In the genomic region with DNA sequence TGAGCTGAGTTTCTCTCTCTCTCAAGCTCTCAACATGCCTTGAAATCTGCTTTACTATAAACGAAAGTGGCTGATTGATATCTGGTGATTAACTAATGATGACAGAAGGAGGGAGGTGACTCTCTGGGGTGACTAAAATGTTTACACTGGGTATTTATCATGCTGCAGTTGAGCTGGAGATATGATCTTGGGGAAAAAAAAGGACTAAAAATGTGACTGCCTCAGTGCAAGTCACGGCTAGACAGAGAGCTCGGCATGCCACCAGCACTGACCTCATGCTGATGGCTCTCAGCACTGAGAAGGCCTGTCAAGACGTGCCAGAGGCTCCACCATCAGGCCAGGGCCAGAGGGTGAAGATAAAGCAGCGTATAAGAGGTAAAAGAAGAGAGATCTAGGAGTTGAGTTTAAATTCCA, we compare ENCODE assay signal across 1 cellular context.
TF ChIP-seq lines count a peak whose summit lies in the region.

No MANE protein-coding gene starts in this region.

TF ChIP-seq in HEK293, 187 proteins besides CTCF, POLR2A, EP300 and RAD21 (continued from another document and continues in another):
- TF ChIP-seq ZNF837 (tag by site-specific recombination; IDR thresholded peaks at IDR 0.05) (no peak), KLF10 (tag by site-specific recombination; IDR thresholded peaks at IDR 0.05) (peak; percentile 61; the same call in 1 of the 2 replicates), SP3 (tag by site-specific recombination; IDR thresholded peaks at IDR 0.05) (no peak), ZBTB7A (tag by site-specific recombination; IDR thresholded peaks at IDR 0.05; ENCODE audit: low read depth) (no peak), ZNF501 (tag by site-specific recombination; IDR thresholded peaks at IDR 0.05) (peak; percentile 38; the same call in 1 of the 2 replicates), ZNF654 (tag by site-specific recombination; IDR thresholded peaks at IDR 0.05; ENCODE audit: low read depth) (peak; percentile 47), ZNF140 (tag by site-specific recombination; IDR thresholded peaks at IDR 0.05) (no peak), ZNF600 (tag by site-specific recombination; IDR thresholded peaks at IDR 0.05) (peak; percentile 44; the same call in 1 of the 2 replicates), KLF1 (tag by site-specific recombination; IDR thresholded peaks at IDR 0.05) (peak; percentile 72), KLF9 (tag by site-specific recombination; IDR thresholded peaks at IDR 0.05; ENCODE audit: low read depth) (no peak), REPIN1 (tag by site-specific recombination; IDR thresholded peaks at IDR 0.05; ENCODE audit: low read depth) (no peak), ZNF433 (tag by site-specific recombination; IDR thresholded peaks at IDR 0.05; ENCODE audit: low read depth) (no peak), ZNF701 (tag by site-specific recombination; IDR thresholded peaks at IDR 0.05) (no peak), ZFHX2 (tag by site-specific recombination; conservative IDR thresholded peaks at IDR 0.05) (no peak), ZNF416 (tag by site-specific recombination; IDR thresholded peaks at IDR 0.05) (no peak), TRIM28 (IDR thresholded peaks at IDR 0.05; ENCODE audit: borderline replicate concordance, low read length) (peak; percentile 77), ZNF324 (tag by site-specific recombination; IDR thresholded peaks at IDR 0.05) (peak; percentile 76), ZNF785 (tag by site-specific recombination; IDR thresholded peaks at IDR 0.05) (no peak), ZNF202 (tag by site-specific recombination; IDR thresholded peaks at IDR 0.05; ENCODE audit: borderline replicate concordance) (no peak), ZNF514 (tag by site-specific recombination; IDR thresholded peaks at IDR 0.05) (no peak), ZNF146 (tag by site-specific recombination; IDR thresholded peaks at IDR 0.05) (no peak), ZNF792 (tag by site-specific recombination; IDR thresholded peaks at IDR 0.05) (0 out of 2 replicates have a peak, but pooled peaks have one; percentile 49), ZNF747 (tag by site-specific recombination; IDR thresholded peaks at IDR 0.05) (no peak), BCL11B (tag by site-specific recombination; IDR thresholded peaks at IDR 0.05; ENCODE audit: low read depth) (no peak), ZNF707 (tag by site-specific recombination; IDR thresholded peaks at IDR 0.05) (no peak), FEZF1 (tag by site-specific recombination; IDR thresholded peaks at IDR 0.05) (peak; percentile 87), ZNF843 (tag by site-specific recombination; IDR thresholded peaks at IDR 0.05) (peak; percentile 93), GLIS2 (tag by site-specific recombination; IDR thresholded peaks at IDR 0.05) (no peak), ZNF19 (tag by site-specific recombination; IDR thresholded peaks at IDR 0.05; ENCODE audit: low read depth) (no peak), HOXD13 (CRISPR knock-in tag; IDR thresholded peaks at IDR 0.05; ENCODE audit: borderline replicate concordance) (no peak), ZNF768 (tag by site-specific recombination; IDR thresholded peaks at IDR 0.05) (no peak), ZNF426 (tag by site-specific recombination; IDR thresholded peaks at IDR 0.05) (no peak)
- TF ChIP-seq, protein P1, sequence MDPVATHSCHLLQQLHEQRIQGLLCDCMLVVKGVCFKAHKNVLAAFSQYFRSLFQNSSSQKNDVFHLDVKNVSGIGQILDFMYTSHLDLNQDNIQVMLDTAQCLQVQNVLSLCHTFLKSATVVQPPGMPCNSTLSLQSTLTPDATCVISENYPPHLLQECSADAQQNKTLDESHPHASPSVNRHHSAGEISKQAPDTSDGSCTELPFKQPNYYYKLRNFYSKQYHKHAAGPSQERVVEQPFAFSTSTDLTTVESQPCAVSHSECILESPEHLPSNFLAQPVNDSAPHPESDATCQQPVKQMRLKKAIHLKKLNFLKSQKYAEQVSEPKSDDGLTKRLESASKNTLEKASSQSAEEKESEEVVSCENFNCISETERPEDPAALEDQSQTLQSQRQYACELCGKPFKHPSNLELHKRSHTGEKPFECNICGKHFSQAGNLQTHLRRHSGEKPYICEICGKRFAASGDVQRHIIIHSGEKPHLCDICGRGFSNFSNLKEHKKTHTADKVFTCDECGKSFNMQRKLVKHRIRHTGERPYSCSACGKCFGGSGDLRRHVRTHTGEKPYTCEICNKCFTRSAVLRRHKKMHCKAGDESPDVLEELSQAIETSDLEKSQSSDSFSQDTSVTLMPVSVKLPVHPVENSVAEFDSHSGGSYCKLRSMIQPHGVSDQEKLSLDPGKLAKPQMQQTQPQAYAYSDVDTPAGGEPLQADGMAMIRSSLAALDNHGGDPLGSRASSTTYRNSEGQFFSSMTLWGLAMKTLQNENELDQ (tag by site-specific recombination; IDR thresholded peaks at IDR 0.05; ENCODE audit: low read depth) = no peak
- TF ChIP-seq, protein P2, sequence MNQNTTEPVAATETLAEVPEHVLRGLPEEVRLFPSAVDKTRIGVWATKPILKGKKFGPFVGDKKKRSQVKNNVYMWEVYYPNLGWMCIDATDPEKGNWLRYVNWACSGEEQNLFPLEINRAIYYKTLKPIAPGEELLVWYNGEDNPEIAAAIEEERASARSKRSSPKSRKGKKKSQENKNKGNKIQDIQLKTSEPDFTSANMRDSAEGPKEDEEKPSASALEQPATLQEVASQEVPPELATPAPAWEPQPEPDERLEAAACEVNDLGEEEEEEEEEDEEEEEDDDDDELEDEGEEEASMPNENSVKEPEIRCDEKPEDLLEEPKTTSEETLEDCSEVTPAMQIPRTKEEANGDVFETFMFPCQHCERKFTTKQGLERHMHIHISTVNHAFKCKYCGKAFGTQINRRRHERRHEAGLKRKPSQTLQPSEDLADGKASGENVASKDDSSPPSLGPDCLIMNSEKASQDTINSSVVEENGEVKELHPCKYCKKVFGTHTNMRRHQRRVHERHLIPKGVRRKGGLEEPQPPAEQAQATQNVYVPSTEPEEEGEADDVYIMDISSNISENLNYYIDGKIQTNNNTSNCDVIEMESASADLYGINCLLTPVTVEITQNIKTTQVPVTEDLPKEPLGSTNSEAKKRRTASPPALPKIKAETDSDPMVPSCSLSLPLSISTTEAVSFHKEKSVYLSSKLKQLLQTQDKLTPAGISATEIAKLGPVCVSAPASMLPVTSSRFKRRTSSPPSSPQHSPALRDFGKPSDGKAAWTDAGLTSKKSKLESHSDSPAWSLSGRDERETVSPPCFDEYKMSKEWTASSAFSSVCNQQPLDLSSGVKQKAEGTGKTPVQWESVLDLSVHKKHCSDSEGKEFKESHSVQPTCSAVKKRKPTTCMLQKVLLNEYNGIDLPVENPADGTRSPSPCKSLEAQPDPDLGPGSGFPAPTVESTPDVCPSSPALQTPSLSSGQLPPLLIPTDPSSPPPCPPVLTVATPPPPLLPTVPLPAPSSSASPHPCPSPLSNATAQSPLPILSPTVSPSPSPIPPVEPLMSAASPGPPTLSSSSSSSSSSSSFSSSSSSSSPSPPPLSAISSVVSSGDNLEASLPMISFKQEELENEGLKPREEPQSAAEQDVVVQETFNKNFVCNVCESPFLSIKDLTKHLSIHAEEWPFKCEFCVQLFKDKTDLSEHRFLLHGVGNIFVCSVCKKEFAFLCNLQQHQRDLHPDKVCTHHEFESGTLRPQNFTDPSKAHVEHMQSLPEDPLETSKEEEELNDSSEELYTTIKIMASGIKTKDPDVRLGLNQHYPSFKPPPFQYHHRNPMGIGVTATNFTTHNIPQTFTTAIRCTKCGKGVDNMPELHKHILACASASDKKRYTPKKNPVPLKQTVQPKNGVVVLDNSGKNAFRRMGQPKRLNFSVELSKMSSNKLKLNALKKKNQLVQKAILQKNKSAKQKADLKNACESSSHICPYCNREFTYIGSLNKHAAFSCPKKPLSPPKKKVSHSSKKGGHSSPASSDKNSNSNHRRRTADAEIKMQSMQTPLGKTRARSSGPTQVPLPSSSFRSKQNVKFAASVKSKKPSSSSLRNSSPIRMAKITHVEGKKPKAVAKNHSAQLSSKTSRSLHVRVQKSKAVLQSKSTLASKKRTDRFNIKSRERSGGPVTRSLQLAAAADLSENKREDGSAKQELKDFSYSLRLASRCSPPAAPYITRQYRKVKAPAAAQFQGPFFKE (tag by site-specific recombination; IDR thresholded peaks at IDR 0.05; ENCODE audit: borderline replicate concordance) = no peak
- TF ChIP-seq, protein P3, sequence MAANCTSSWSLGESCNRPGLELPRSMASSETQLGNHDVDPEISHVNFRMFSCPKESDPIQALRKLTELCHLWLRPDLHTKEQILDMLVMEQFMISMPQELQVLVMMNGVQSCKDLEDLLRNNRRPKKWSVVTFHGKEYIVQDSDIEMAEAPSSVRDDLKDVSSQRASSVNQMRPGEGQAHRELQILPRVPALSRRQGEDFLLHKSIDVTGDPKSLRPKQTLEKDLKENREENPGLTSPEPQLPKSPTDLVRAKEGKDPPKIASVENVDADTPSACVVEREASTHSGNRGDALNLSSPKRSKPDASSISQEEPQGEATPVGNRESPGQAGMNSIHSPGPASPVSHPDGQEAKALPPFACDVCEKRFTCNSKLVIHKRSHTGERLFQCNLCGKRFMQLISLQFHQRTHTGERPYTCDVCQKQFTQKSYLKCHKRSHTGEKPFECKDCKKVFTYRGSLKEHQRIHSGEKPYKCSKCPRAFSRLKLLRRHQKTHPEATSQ (tag by site-specific recombination; IDR thresholded peaks at IDR 0.05) = no peak
- TF ChIP-seq, protein P4, sequence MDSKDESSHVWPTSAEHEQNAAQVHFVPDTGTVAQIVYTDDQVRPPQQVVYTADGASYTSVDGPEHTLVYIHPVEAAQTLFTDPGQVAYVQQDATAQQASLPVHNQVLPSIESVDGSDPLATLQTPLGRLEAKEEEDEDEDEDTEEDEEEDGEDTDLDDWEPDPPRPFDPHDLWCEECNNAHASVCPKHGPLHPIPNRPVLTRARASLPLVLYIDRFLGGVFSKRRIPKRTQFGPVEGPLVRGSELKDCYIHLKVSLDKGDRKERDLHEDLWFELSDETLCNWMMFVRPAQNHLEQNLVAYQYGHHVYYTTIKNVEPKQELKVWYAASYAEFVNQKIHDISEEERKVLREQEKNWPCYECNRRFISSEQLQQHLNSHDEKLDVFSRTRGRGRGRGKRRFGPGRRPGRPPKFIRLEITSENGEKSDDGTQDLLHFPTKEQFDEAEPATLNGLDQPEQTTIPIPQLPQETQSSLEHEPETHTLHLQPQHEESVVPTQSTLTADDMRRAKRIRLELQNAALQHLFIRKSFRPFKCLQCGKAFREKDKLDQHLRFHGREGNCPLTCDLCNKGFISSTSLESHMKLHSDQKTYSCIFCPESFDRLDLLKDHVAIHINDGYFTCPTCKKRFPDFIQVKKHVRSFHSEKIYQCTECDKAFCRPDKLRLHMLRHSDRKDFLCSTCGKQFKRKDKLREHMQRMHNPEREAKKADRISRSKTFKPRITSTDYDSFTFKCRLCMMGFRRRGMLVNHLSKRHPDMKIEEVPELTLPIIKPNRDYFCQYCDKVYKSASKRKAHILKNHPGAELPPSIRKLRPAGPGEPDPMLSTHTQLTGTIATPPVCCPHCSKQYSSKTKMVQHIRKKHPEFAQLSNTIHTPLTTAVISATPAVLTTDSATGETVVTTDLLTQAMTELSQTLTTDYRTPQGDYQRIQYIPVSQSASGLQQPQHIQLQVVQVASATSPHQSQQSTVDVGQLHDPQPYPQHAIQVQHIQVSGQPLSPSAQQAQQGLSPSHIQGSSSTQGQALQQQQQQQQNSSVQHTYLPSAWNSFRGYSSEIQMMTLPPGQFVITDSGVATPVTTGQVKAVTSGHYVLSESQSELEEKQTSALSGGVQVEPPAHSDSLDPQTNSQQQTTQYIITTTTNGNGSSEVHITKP (tag by site-specific recombination; IDR thresholded peaks at IDR 0.05) = peak; percentile 82
- TF ChIP-seq, protein P5, sequence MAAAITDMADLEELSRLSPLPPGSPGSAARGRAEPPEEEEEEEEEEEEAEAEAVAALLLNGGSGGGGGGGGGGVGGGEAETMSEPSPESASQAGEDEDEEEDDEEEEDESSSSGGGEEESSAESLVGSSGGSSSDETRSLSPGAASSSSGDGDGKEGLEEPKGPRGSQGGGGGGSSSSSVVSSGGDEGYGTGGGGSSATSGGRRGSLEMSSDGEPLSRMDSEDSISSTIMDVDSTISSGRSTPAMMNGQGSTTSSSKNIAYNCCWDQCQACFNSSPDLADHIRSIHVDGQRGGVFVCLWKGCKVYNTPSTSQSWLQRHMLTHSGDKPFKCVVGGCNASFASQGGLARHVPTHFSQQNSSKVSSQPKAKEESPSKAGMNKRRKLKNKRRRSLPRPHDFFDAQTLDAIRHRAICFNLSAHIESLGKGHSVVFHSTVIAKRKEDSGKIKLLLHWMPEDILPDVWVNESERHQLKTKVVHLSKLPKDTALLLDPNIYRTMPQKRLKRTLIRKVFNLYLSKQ (tag by site-specific recombination; IDR thresholded peaks at IDR 0.05; ENCODE audit: borderline replicate concordance) = no peak
- TF ChIP-seq, protein P6, sequence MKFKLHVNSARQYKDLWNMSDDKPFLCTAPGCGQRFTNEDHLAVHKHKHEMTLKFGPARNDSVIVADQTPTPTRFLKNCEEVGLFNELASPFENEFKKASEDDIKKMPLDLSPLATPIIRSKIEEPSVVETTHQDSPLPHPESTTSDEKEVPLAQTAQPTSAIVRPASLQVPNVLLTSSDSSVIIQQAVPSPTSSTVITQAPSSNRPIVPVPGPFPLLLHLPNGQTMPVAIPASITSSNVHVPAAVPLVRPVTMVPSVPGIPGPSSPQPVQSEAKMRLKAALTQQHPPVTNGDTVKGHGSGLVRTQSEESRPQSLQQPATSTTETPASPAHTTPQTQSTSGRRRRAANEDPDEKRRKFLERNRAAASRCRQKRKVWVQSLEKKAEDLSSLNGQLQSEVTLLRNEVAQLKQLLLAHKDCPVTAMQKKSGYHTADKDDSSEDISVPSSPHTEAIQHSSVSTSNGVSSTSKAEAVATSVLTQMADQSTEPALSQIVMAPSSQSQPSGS (tag by site-specific recombination; IDR thresholded peaks at IDR 0.05; ENCODE audit: low read depth) = peak; percentile 72
- TF ChIP-seq, protein P7, sequence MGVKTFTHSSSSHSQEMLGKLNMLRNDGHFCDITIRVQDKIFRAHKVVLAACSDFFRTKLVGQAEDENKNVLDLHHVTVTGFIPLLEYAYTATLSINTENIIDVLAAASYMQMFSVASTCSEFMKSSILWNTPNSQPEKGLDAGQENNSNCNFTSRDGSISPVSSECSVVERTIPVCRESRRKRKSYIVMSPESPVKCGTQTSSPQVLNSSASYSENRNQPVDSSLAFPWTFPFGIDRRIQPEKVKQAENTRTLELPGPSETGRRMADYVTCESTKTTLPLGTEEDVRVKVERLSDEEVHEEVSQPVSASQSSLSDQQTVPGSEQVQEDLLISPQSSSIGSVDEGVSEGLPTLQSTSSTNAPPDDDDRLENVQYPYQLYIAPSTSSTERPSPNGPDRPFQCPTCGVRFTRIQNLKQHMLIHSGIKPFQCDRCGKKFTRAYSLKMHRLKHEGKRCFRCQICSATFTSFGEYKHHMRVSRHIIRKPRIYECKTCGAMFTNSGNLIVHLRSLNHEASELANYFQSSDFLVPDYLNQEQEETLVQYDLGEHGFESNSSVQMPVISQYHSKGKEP (tag by site-specific recombination; IDR thresholded peaks at IDR 0.05) = peak; percentile 88
- TF ChIP-seq, protein P8, sequence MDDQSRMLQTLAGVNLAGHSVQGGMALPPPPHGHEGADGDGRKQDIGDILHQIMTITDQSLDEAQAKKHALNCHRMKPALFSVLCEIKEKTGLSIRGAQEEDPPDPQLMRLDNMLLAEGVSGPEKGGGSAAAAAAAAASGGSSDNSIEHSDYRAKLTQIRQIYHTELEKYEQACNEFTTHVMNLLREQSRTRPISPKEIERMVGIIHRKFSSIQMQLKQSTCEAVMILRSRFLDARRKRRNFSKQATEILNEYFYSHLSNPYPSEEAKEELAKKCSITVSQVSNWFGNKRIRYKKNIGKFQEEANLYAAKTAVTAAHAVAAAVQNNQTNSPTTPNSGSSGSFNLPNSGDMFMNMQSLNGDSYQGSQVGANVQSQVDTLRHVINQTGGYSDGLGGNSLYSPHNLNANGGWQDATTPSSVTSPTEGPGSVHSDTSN (CRISPR knock-in tag; IDR thresholded peaks at IDR 0.05) = no peak
